Comparison of ENCODE assay signal across 1 cellular context in the genomic region with DNA sequence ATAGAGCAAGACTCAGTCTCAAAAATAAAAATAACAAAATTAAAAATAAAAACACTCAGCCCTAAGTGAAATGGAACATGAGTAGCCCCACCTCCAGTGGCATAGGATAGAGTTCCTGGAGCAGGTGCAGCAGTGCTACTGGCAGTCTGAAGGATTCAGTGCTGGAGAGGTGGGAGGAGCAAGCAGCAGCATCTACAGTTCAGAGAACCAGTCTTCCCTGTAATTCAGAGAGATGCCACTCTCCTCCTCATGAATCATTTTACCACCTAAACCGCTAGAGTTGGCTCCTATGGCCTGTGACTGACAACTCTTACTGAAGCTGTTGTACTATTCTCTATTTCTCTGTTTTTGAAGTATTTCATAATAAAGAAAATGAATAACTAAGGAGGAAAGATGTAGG.
TF ChIP-seq lines count a peak whose summit lies in the region.

No MANE protein-coding gene starts in this region.

TF ChIP-seq in HCT116, 20 proteins besides CTCF, POLR2A, EP300 and RAD21 (continued from another document):
- TF ChIP-seq CBX3 (IDR thresholded peaks at IDR 0.05; ENCODE audit: low read depth) = no peak; the same call in 1 of the 2 replicates
- no peak for TF ChIP-seq MAX (IDR thresholded peaks at IDR 0.05)
- no peak for TF ChIP-seq SRF (IDR thresholded peaks at IDR 0.05; ENCODE audit: low read depth)
- TF ChIP-seq FOSL1 (IDR thresholded peaks at IDR 0.05; ENCODE audit: low read depth) = no peak
- TF ChIP-seq EZH2phosphoT487 (IDR thresholded peaks at IDR 0.05; ENCODE audit: borderline replicate concordance) = no peak
- no peak for TF ChIP-seq SIN3A (IDR thresholded peaks at IDR 0.05; ENCODE audit: low read depth)
- TF ChIP-seq ZFX (IDR thresholded peaks at IDR 0.05) = no peak
